Comparison of ENCODE assay signal across 9 cellular contexts in the genomic region with DNA sequence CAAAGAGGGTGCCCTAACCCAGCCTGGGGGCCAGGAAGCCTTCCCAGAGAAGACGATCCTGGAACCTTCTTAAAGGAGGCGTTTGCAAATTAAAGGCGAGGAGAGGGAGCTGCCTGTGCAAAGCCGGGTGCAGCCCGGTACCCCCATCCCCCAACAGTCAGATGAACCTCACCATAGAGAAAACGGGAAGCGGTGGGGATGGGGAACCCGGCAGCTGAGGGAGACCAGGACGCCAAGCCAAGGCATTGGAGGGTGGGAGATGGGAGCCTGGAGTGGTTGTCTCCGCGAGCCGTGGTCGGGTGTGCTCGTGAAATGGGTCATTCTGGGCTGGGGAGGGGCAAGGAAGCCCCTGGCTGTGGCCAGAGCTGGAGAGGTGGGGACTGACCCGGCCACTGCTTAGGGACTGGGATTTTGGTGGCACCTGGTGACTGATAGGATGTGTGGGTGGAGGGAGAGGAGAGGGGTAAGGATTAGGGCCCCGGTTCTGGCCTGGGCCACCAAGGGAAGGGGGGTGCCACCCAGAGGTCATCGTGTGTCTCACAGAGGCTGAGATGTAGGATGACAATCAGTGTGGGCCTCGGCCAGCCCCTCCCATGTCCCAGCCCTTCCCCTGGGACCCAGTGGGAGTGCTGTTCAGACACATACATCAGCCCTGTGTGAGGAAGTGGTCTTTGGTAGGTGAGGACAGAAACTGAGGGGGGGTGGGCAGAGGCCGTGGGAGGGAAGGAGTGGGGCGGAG. TPM values are rescaled to one million over a fixed set of nuclear protein-coding genes. Genes with fewer than 3 reads are reported as not detected.
A peak's percentile ranks its signal among the peaks of the same experiment; 100 is the strongest.
DNase-seq lines count a peak whose midpoint lies in the region; ATAC-seq and TF ChIP-seq lines count a peak whose summit lies in the region.
"Had no signal": no experiment of that assay in that cellular context is flagged by ENCODE, and none has a peak within 500 bp of the region (broad histone marks: within the 10 kb centered on the region; RNA-seq: fewer than 3 reads in every experiment).

No MANE protein-coding gene starts in this region.

- H3K9ac ChIP-seq in SK-N-SH (no peak overlapping the region), iPS-15b (ENCODE audit: low read depth, low read length) (no peak overlapping the region)

- H3K4me3 ChIP-seq in SK-N-SH (ENCODE audit: low read depth in 2 of 2, low read length in 1 of 2) = peak overlapping the region; percentile 56 to 57; a peak in 3 of 4 replicates
- peak overlapping the region in 3 of 4 donors; percentile 43 to 62 (median 55) for H3K4me3 ChIP-seq in Peyer's patch
- peak overlapping the region; percentile 75 for H3K4me3 ChIP-seq in iPS-15b (ENCODE audit: low read depth, low read length)

- H2AFZ ChIP-seq in SK-N-SH (ENCODE audit: low read depth) = peak overlapping the region; percentile 72; the same call in 1 of the 2 replicates

- no peak for TF ChIP-seq RAD21 in SK-N-SH (IDR thresholded peaks at IDR 0.05; ENCODE audit: low read length)

- TF ChIP-seq POLR2A in Peyer's patch (IDR thresholded peaks at IDR 0.05) = no peak

- no peaks in the 10 kb centered on the region for H3K79me2 ChIP-seq in SK-N-SH (ENCODE audit: insufficient read depth)

- no peaks in the 10 kb centered on the region for H4K20me1 ChIP-seq in SK-N-SH (ENCODE audit: insufficient read depth)

- H3K4me1 ChIP-seq in SK-N-SH (ENCODE audit: control insufficient read depth in 1 of 2, insufficient read depth in 2 of 2, low read depth in 1 of 2, low read length in 1 of 2) = peaks cover 7 to 10% of the 10 kb centered on the region in 2 experiments; a peak in 2 of 4 replicates
- peaks cover 5 to 44% (median 12%) of the 10 kb centered on the region in 4 donors for H3K4me1 ChIP-seq in Peyer's patch
- no peaks in the 10 kb centered on the region for H3K4me1 ChIP-seq in iPS-15b (ENCODE audit: control insufficient read depth, insufficient read depth, low read length)

- TF ChIP-seq CTCF in SK-N-SH (IDR thresholded peaks at IDR 0.05) (no peak), Peyer's patch (IDR thresholded peaks at IDR 0.05) (no peak)

- CTCF ChIA-PET in SK-N-SH (lab: Yijun Ruan, JAX) (interaction anchor here (0.6 to 24.7 kb wide), 6 partner anchors 9 to 286 kb away, joined by 3 to 462 read pairs (median 4); no protein-coding TSS in a partner anchor), HEK293T (lab: Yijun Ruan, JAX) (interaction anchor here (0.6 to 1.0 kb wide), 2 partner anchors 113 to 125 kb away, joined by 3 read pairs; no protein-coding TSS in a partner anchor)

- H3K36me3 ChIP-seq in SK-N-SH (replicated peaks in 1 of 2; ENCODE audit: control insufficient read depth in 1 of 2, insufficient read depth in 2 of 2, low read length in 1 of 2) (no peaks in the 10 kb centered on the region), Peyer's patch (no peaks in the 10 kb centered on the region), iPS-15b (ENCODE audit: control insufficient read depth, insufficient read depth, low read length) (no peaks in the 10 kb centered on the region)

- ATAC-seq in SK-N-SH treated with all-trans-retinoic acid at 6 μM for 48 hours (no peak), GM18498 (IDR thresholded peaks at IDR 0.05; ENCODE audit: unreplicated experiment) (no peak)

- peak; percentile 44 for DNase-seq in SK-N-SH
- peak in 1 of 3 donors; percentile 27 for DNase-seq in Peyer's patch
- peak in 9 of 49 donors; percentile 29 to 59 (median 40) for DNase-seq in substantia nigra (lab: John Stamatoyannopoulos, UW)
- no peak for DNase-seq in mesenteric fat pad (ENCODE audit: low spot score)
- DNase-seq in HEK293T (ENCODE audit: extremely low spot score) = no peak

- POLR2A ChIA-PET in SK-N-SH (lab: Yijun Ruan, JAX) (no interaction called here), HEK293T (lab: Yijun Ruan, JAX) (no interaction called here)

- 87% methylated on average over 20 of the region's 20 CpGs for WGBS in SK-N-SH (ENCODE audit: low lambda C conversion rate)

- peaks cover 27% of the 10 kb centered on the region for H3K27me3 ChIP-seq in SK-N-SH (ENCODE audit: insufficient read depth)
- peaks cover 0 to 7% of the 10 kb centered on the region in 2 donors for H3K27me3 ChIP-seq in Peyer's patch
- H3K27me3 ChIP-seq in iPS-15b (ENCODE audit: control insufficient read depth, insufficient read depth, low read length) = peaks cover 32% of the 10 kb centered on the region

- H3K4me2 ChIP-seq in SK-N-SH = peak overlapping the region; percentile 88

- H3K27ac ChIP-seq in SK-N-SH (ENCODE audit: low read depth in 2 of 2, low read length in 1 of 2) (no peak overlapping the region), Peyer's patch (no peak overlapping the region), substantia nigra (ENCODE audit: low read depth, low read length, poor library complexity, severe bottlenecking) (peak overlapping the region; percentile 95)

- H3F3A ChIP-seq in SK-N-SH (replicated peaks; ENCODE audit: insufficient read depth) = peaks cover 2% of the 10 kb centered on the region

- TF ChIP-seq EP300 in SK-N-SH (IDR thresholded peaks at IDR 0.05; ENCODE audit: borderline replicate concordance in 1 of 2, low read depth in 1 of 2, low read length in 1 of 2) = no peak

- no peaks in the 10 kb centered on the region for H3K9me2 ChIP-seq in SK-N-SH

- H3K9me3 ChIP-seq in SK-N-SH (no peaks in the 10 kb centered on the region), Peyer's patch (no peaks in the 10 kb centered on the region), iPS-15b (ENCODE audit: control insufficient read depth, insufficient read depth, low read length) (no peaks in the 10 kb centered on the region)

TF ChIP-seq in SK-N-SH, 30 proteins besides CTCF, POLR2A, EP300 and RAD21:
- TF ChIP-seq TCF12 (IDR thresholded peaks at IDR 0.05) (no peak), RCOR1 (IDR thresholded peaks at IDR 0.05; ENCODE audit: low read length) (no peak), FOXM1 (IDR thresholded peaks at IDR 0.05; ENCODE audit: low read depth) (no peak), RXRA (IDR thresholded peaks at IDR 0.05; ENCODE audit: borderline replicate concordance, low read depth) (no peak), CHD2 (IDR thresholded peaks at IDR 0.05; ENCODE audit: low read length, partially characterized antibody) (no peak)
- TF ChIP-seq, protein P1, sequence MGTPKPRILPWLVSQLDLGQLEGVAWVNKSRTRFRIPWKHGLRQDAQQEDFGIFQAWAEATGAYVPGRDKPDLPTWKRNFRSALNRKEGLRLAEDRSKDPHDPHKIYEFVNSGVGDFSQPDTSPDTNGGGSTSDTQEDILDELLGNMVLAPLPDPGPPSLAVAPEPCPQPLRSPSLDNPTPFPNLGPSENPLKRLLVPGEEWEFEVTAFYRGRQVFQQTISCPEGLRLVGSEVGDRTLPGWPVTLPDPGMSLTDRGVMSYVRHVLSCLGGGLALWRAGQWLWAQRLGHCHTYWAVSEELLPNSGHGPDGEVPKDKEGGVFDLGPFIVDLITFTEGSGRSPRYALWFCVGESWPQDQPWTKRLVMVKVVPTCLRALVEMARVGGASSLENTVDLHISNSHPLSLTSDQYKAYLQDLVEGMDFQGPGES (IDR thresholded peaks at IDR 0.05; ENCODE audit: low read depth, low read length) = no peak

TF ChIP-seq in SK-N-SH treated with all-trans-retinoic acid at 6 μM for 48 hours, 23 proteins besides CTCF, POLR2A, EP300 and RAD21 (continues in another document):
- no peak for TF ChIP-seq ZFP3 (CRISPR knock-in tag; IDR thresholded peaks at IDR 0.05)
- TF ChIP-seq, protein P2, sequence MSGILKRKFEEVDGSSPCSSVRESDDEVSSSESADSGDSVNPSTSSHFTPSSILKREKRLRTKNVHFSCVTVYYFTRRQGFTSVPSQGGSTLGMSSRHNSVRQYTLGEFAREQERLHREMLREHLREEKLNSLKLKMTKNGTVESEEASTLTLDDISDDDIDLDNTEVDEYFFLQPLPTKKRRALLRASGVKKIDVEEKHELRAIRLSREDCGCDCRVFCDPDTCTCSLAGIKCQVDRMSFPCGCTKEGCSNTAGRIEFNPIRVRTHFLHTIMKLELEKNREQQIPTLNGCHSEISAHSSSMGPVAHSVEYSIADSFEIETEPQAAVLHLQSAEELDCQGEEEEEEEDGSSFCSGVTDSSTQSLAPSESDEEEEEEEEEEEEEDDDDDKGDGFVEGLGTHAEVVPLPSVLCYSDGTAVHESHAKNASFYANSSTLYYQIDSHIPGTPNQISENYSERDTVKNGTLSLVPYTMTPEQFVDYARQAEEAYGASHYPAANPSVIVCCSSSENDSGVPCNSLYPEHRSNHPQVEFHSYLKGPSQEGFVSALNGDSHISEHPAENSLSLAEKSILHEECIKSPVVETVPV (CRISPR knock-in tag; IDR thresholded peaks at IDR 0.05) = no peak
- TF ChIP-seq ZNF70 (CRISPR knock-in tag; IDR thresholded peaks at IDR 0.05) = no peak
- no peak for TF ChIP-seq ISL1 (CRISPR knock-in tag; IDR thresholded peaks at IDR 0.05)
- no peak for TF ChIP-seq SNAI2 (CRISPR knock-in tag; IDR thresholded peaks at IDR 0.05)
- TF ChIP-seq BACH2 (CRISPR knock-in tag; IDR thresholded peaks at IDR 0.05; ENCODE audit: borderline replicate concordance) = no peak

TF ChIP-seq in HEK293T, 16 proteins besides CTCF, POLR2A, EP300 and RAD21:
- TF ChIP-seq CTBP1 (IDR thresholded peaks at IDR 0.05; ENCODE audit: borderline replicate concordance) (no peak), TARDBP (IDR thresholded peaks at IDR 0.05) (no peak), FOXA1 (IDR thresholded peaks at IDR 0.05) (no peak), ZNF384 (IDR thresholded peaks at IDR 0.05) (no peak), BHLHE40 (IDR thresholded peaks at IDR 0.05; ENCODE audit: borderline replicate concordance) (no peak), SP1 (IDR thresholded peaks at IDR 0.05) (no peak), SUZ12 (IDR thresholded peaks at IDR 0.05) (no peak), FOXM1 (IDR thresholded peaks at IDR 0.05; ENCODE audit: borderline replicate concordance) (no peak), HDGF (IDR thresholded peaks at IDR 0.05; ENCODE audit: borderline replicate concordance) (no peak), L3MBTL2 (conservative IDR thresholded peaks at IDR 0.05) (no peak), FOXK2 (IDR thresholded peaks at IDR 0.05) (no peak), ARNT (IDR thresholded peaks at IDR 0.05) (no peak), NFRKB (IDR thresholded peaks at IDR 0.05) (no peak), LEF1 (IDR thresholded peaks at IDR 0.05; ENCODE audit: borderline replicate concordance) (no peak)
- TF ChIP-seq, protein P3, sequence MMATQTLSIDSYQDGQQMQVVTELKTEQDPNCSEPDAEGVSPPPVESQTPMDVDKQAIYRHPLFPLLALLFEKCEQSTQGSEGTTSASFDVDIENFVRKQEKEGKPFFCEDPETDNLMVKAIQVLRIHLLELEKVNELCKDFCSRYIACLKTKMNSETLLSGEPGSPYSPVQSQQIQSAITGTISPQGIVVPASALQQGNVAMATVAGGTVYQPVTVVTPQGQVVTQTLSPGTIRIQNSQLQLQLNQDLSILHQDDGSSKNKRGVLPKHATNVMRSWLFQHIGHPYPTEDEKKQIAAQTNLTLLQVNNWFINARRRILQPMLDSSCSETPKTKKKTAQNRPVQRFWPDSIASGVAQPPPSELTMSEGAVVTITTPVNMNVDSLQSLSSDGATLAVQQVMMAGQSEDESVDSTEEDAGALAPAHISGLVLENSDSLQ (IDR thresholded peaks at IDR 0.05) = no peak

RNA-seq across cellular contexts. Expression of a gene that starts 0.7 kb away (rescaled TPM):
- polyA plus RNA-seq in SK-N-SH (2012; rRNA removed) = 0.52 and 0.58 TPM in 2 replicates
- 0.42 and 0.59 TPM in 2 replicates for polyA plus RNA-seq in SK-N-SH (2012; cell fraction: cytosol; rRNA removed)
- polyA plus RNA-seq in SK-N-SH (2012; cell fraction: nucleus; rRNA removed) = 1.2 and 1.4 TPM in 2 replicates
- total RNA-seq in Peyer's patch (100 to 1,000 TPM in 1 of 4 donors, 10 to 100 TPM in 3; 29.7 to 191 (median 57.9) TPM), mesenteric fat pad (4.0 TPM)
- total RNA-seq: T-helper 1 cell treated with Interleukin-12 subunit alpha and Interleukin-12 subunit beta and Interleukin-4 antibody, amounts not matched to agents 30 ng/mL and 1 ng/mL, for 36 hours had no signal
